9 cellular contexts compared by ENCODE assay signal in genomic region chr3:141796436-141797166, GRCh38. TPM values are rescaled to one million over a fixed set of nuclear protein-coding genes. Genes with fewer than 3 reads are reported as not detected.
DNase-seq lines count a peak whose midpoint lies in the region; ATAC-seq and TF ChIP-seq lines count a peak whose summit lies in the region.
"Had no signal": no experiment of that assay in that cellular context is flagged by ENCODE, and none has a peak within 500 bp of the region (broad histone marks: within the 10 kb centered on the region; RNA-seq: fewer than 3 reads in every experiment).

No MANE protein-coding gene starts in this region.

- H3K4me1 ChIP-seq in esophagus (ENCODE audit: control insufficient read depth in 2 of 2, insufficient read depth in 2 of 2, low read length in 1 of 2) (peaks cover 0 to 26% of the 10 kb centered on the region in 2 donors), prostate gland (replicated peaks) (peaks cover 21% of the 10 kb centered on the region), upper lobe of right lung (peaks cover 26% of the 10 kb centered on the region)
- H3K4me1 ChIP-seq: A549 had no signal

- DNase-seq in NK-92 treated with Interleukin-12 subunit alpha and Interleukin-12 subunit beta, amount 100 ng/mL, for 24 hours (lab: John Stamatoyannopoulos, UW): peak; percentile 57
- DNase-seq in NK-92 (lab: John Stamatoyannopoulos, UW; ENCODE audit: unreplicated experiment): no peak
- peak; percentile 86 for DNase-seq in activated CD8-positive, alpha-beta T cell treated with anti-CD3 and anti-CD28 coated beads, Interleukin-2, amount 10 ng/mL, durations not matched to agents 7 days and 5 days
- DNase-seq in prostate gland (ENCODE audit: low spot score): peak; percentile 6
- no peak for DNase-seq in upper lobe of right lung
- no peak for DNase-seq in DMS153 (lab: John Stamatoyannopoulos, UW)

- CTCF ChIA-PET in activated CD8-positive, alpha-beta T cell treated with anti-CD3 and anti-CD28 coated beads, Interleukin-2, amount 10 ng/mL, durations not matched to agents 7 days and 5 days (lab: Charles Lee): interaction anchor here (0.9 to 2.4 kb wide), 9 partner anchors 8 to 345 kb away, joined by 3 to 19 read pairs (median 4); partner anchors contain the start of genes ATP1B3 and RNF7

- ATAC-seq in HG03575 (IDR thresholded peaks at IDR 0.05; ENCODE audit: extremely low read depth, insufficient number of reproducible peaks, low FRiP score, unreplicated experiment): peak; percentile 96
- ATAC-seq in activated CD8-positive, alpha-beta T cell treated with anti-CD3 and anti-CD28 coated beads, Interleukin-2, amount 10 ng/mL, durations not matched to agents 7 days and 5 days: peak; percentile 85
- peak; percentile 44 for ATAC-seq in upper lobe of right lung

- peak overlapping the region; percentile 89 for H3K4me3 Mint-ChIP-seq in activated CD8-positive, alpha-beta T cell treated with anti-CD3 and anti-CD28 coated beads, Interleukin-2, amount 10 ng/mL, durations not matched to agents 7 days and 5 days

- peaks cover 7% of the 10 kb centered on the region for H3K9me3 Mint-ChIP-seq in activated CD8-positive, alpha-beta T cell treated with anti-CD3 and anti-CD28 coated beads, Interleukin-2, amount 10 ng/mL, durations not matched to agents 7 days and 5 days (ENCODE audit: insufficient read depth)

- no peaks in the 10 kb centered on the region for H3K36me3 ChIP-seq in esophagus (ENCODE audit: control insufficient read depth in 2 of 2, insufficient read depth in 2 of 2, low read length in 1 of 2)
- H3K36me3 ChIP-seq in prostate gland: no peaks in the 10 kb centered on the region
- no peaks in the 10 kb centered on the region for H3K36me3 ChIP-seq in upper lobe of right lung

- no peaks in the 10 kb centered on the region for H3K27me3 Mint-ChIP-seq in activated CD8-positive, alpha-beta T cell treated with anti-CD3 and anti-CD28 coated beads, Interleukin-2, amount 10 ng/mL, durations not matched to agents 7 days and 5 days (ENCODE audit: low read depth)

- H3K27me3 ChIP-seq in esophagus (ENCODE audit: control insufficient read depth in 1 of 2, insufficient read depth in 2 of 2, low read length in 2 of 2) (no peaks in the 10 kb centered on the region), prostate gland (replicated peaks; ENCODE audit: insufficient read depth) (no peaks in the 10 kb centered on the region), upper lobe of right lung (no peaks in the 10 kb centered on the region)

- WGBS in esophagus, 2 donors: 49 to 52% methylated on average over 15 of the region's 15 CpGs
- WGBS in prostate gland: 78% methylated on average over 15 of the region's 15 CpGs

- peaks cover 4% of the 10 kb centered on the region for H3K36me3 Mint-ChIP-seq in activated CD8-positive, alpha-beta T cell treated with anti-CD3 and anti-CD28 coated beads, Interleukin-2, amount 10 ng/mL, durations not matched to agents 7 days and 5 days (ENCODE audit: low read depth)

- H3K4me3 ChIP-seq in esophagus (ENCODE audit: low read depth in 1 of 2, low read length in 2 of 2): peak overlapping the region in 1 of 2 donors; percentile 48
- H3K4me3 ChIP-seq in prostate gland: peak overlapping the region; percentile 23 to 26
- peak overlapping the region; percentile 49 for H3K4me3 ChIP-seq in upper lobe of right lung
- H3K4me3 ChIP-seq: A549 had no signal

- H3K9me3 ChIP-seq in esophagus (ENCODE audit: control insufficient read depth in 2 of 2, insufficient read depth in 1 of 2, low read depth in 1 of 2, low read length in 1 of 2): no peaks in the 10 kb centered on the region
- H3K9me3 ChIP-seq in prostate gland: no peaks in the 10 kb centered on the region
- no peaks in the 10 kb centered on the region for H3K9me3 ChIP-seq in upper lobe of right lung

- no peak for TF ChIP-seq POLR2A in prostate gland (IDR thresholded peaks at IDR 0.05)

- TF ChIP-seq CTCF in prostate gland (IDR thresholded peaks at IDR 0.05): no peak
- TF ChIP-seq CTCF in upper lobe of right lung (IDR thresholded peaks at IDR 0.05): no peak

- intact Hi-C loops in prostate gland (cut with DNase I) (loop anchor here (5.0 kb wide), 1 partner anchor 81 kb away; the partner anchor contains the start of gene ATP1B3), upper lobe of right lung (cut with DNase I) (no loop called here)

- H3K27ac Mint-ChIP-seq in activated CD8-positive, alpha-beta T cell treated with anti-CD3 and anti-CD28 coated beads, Interleukin-2, amount 10 ng/mL, durations not matched to agents 7 days and 5 days: peak overlapping the region; percentile 98

- POLR2A ChIA-PET in activated CD8-positive, alpha-beta T cell treated with anti-CD3 and anti-CD28 coated beads, Interleukin-2, amount 10 ng/mL, durations not matched to agents 7 days and 5 days (lab: Charles Lee): interaction anchor here (0.6 to 2.6 kb wide), 11 partner anchors 8 to 116 kb away, joined by 3 to 31 read pairs (median 4); partner anchors contain the start of genes ATP1B3 and RNF7

- H3K4me1 Mint-ChIP-seq in activated CD8-positive, alpha-beta T cell treated with anti-CD3 and anti-CD28 coated beads, Interleukin-2, amount 10 ng/mL, durations not matched to agents 7 days and 5 days (ENCODE audit: low read depth): peaks cover 52% of the 10 kb centered on the region

- peak overlapping the region; percentile 86 to 91 for H3K27ac ChIP-seq in esophagus (ENCODE audit: low read depth in 2 of 2, low read length in 1 of 2)
- H3K27ac ChIP-seq in prostate gland: peak overlapping the region; percentile 88 to 92
- H3K27ac ChIP-seq in upper lobe of right lung: peak overlapping the region; percentile 75
- H3K27ac ChIP-seq: A549 had no signal

RNA-seq across cellular contexts. Expression of gene GRK7, which starts 33.4 kb away (rescaled TPM):
- not detected for total RNA-seq in activated CD8-positive, alpha-beta T cell treated with anti-CD3 and anti-CD28 coated beads, Interleukin-2, amount 10 ng/mL, durations not matched to agents 7 days and 5 days
- polyA plus RNA-seq in esophagus: under 1 TPM in 1 of 2 donors, not detected in 1; 0.01 TPM
- total RNA-seq in prostate gland (under 1 TPM in 1 of 2 donors, not detected in 1; 0.17 TPM), upper lobe of right lung (0.12 TPM)

RNA-seq across cellular contexts. Expression of gene RNF7, which starts 58.5 kb away (rescaled TPM):
- total RNA-seq in activated CD8-positive, alpha-beta T cell treated with anti-CD3 and anti-CD28 coated beads, Interleukin-2, amount 10 ng/mL, durations not matched to agents 7 days and 5 days: 10 to 100 TPM; 58.5 to 61.2 TPM
- polyA plus RNA-seq in esophagus: 100 to 1,000 TPM in 1 of 2 donors, 10 to 100 TPM in 1; 97.7 to 181 TPM
- total RNA-seq in prostate gland: 10 to 100 TPM; 68.5 to 92.4 TPM
- total RNA-seq in upper lobe of right lung: 68.6 TPM

Comparison
In these comparisons a context has a peak if more than half of its experiments do, and no peak if none do; other contexts are left out.
1. DNase-seq: peak in NK-92 treated with Interleukin-12 subunit alpha and Interleukin-12 subunit beta, amount 100 ng/mL, for 24 hours (single experiment), activated CD8-positive, alpha-beta T cell treated with anti-CD3 and anti-CD28 coated beads, Interleukin-2, amount 10 ng/mL, durations not matched to agents 7 days and 5 days (single experiment) and prostate gland (single experiment); none in NK-92 (single experiment), upper lobe of right lung (single experiment) and DMS153 (single experiment).
2. ATAC-seq: peak in every context shown above with its lines; median percentile 96 in HG03575; 85 in activated CD8-positive, alpha-beta T cell treated with anti-CD3 and anti-CD28 coated beads, Interleukin-2, amount 10 ng/mL, durations not matched to agents 7 days and 5 days; 44 in upper lobe of right lung.
3. Peak in every context shown above with its lines, with median percentiles within 50 percentile points of each other: H3K27ac ChIP-seq.